In the genomic region with DNA sequence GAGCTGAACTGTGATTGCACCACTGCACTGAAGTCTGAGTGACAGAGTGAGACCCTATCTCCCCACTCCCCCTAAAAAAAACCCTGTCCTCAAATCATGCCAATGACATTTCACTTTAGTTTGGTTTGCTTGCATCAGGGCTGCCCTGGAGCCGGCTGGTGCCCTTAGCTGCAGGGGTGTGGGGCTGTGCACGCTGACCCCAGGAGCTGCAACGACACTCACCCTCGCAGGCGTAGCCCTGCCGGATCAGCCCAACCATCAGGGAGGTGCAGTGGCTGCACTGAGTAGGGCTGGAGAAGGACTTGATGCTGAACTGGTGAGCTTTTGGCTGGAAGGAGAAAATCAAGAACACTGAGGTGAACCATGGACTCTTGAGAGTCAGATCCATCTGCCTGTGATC, we compare ENCODE assay signal across 1 cellular context.
TF ChIP-seq lines count a peak whose summit lies in the region.

No MANE protein-coding gene starts in this region.

TF ChIP-seq in H1, 55 proteins besides CTCF, POLR2A, EP300 and RAD21:
- TF ChIP-seq CREB1 (IDR thresholded peaks at IDR 0.05) (no peak), KDM5A (IDR thresholded peaks at IDR 0.05; ENCODE audit: low read length) (no peak)
